21 cellular contexts compared by ENCODE assay signal in genomic region chr2:28281739-28282138, GRCh38.
"Had no signal": no experiment of that assay in that cellular context is flagged by ENCODE, and none has a peak within 500 bp of the region (broad histone marks: within the 10 kb centered on the region; RNA-seq: fewer than 3 reads in every experiment).

No MANE protein-coding gene starts in this region.

- H3K4me3 Mint-ChIP-seq: central memory CD8-positive, alpha-beta T cell; memory B cell; natural killer cell treated with Interleukin-12 subunit alpha and Interleukin-12 subunit beta and Interleukin-15 and Interleukin-18, amount 100 ng/mL, for 72 hours; stimulated activated naive B cell treated with anti-CD40 and anti-IgM and Interleukin-4, amounts not matched to agents 10 μg/mL and 1 μg/mL and 100 μg/mL, for 72 hours had no signal

- H3K4me3 ChIP-seq: gastroesophageal sphincter, right lobe of liver, stomach, thyroid gland had no signal

- H3K27ac Mint-ChIP-seq: memory B cell; natural killer cell treated with Interleukin-12 subunit alpha and Interleukin-12 subunit beta and Interleukin-15 and Interleukin-18, amount 100 ng/mL, for 72 hours; progenitor cell of endocrine pancreas; stimulated activated naive B cell treated with anti-CD40 and anti-IgM and Interleukin-4, amounts not matched to agents 10 μg/mL and 1 μg/mL and 100 μg/mL, for 72 hours had no signal

- H3K36me3 ChIP-seq: gastroesophageal sphincter, right lobe of liver, stomach, thyroid gland had no signal

- H3K27me3 Mint-ChIP-seq: central memory CD8-positive, alpha-beta T cell; memory B cell; natural killer cell treated with Interleukin-12 subunit alpha and Interleukin-12 subunit beta and Interleukin-15 and Interleukin-18, amount 100 ng/mL, for 72 hours; progenitor cell of endocrine pancreas; stimulated activated naive B cell treated with anti-CD40 and anti-IgM and Interleukin-4, amounts not matched to agents 10 μg/mL and 1 μg/mL and 100 μg/mL, for 72 hours had no signal

- H3K4me1 Mint-ChIP-seq: memory B cell; stimulated activated naive B cell treated with anti-CD40 and anti-IgM and Interleukin-4, amounts not matched to agents 10 μg/mL and 1 μg/mL and 100 μg/mL, for 72 hours had no signal

- H3K4me1 ChIP-seq: right lobe of liver, thyroid gland had no signal

- ATAC-seq: gastroesophageal sphincter; natural killer cell treated with Interleukin-12 subunit alpha and Interleukin-12 subunit beta and Interleukin-15 and Interleukin-18, amount 100 ng/mL, for 72 hours; right lobe of liver; stimulated activated naive B cell treated with anti-CD40 and anti-IgM and Interleukin-4, amounts not matched to agents 10 μg/mL and 1 μg/mL and 100 μg/mL, for 72 hours had no signal

- H3K27ac ChIP-seq: gastroesophageal sphincter, right lobe of liver, stomach, thyroid gland, VCaP had no signal

- DNase-seq: activated CD4-positive, alpha-beta T cell treated with anti-CD3 and anti-CD28 coated beads for 4 hours; activated CD4-positive, alpha-beta T cell treated with anti-CD3 and anti-CD28 coated beads, Interleukin-2, amount 50 U/mL, for 4 hours; activated gamma-delta T cell treated with Interleukin-2 at 50 U/mL for 16 hours; activated naive CD4-positive, alpha-beta T cell treated with anti-CD3 and anti-CD28 coated beads, Interleukin-2, amount 50 U/mL, for 16 hours; dermis blood vessel endothelial cell; effector CD4-positive, alpha-beta T cell; head of caudate nucleus; hippocampal formation; right lobe of liver; stimulated activated CD4-positive, alpha-beta T cell treated with anti-CD3 and anti-CD28 coated beads, Interleukin-4, amount 100 ng/mL, for 4 hours; stimulated activated CD8-positive, alpha-beta memory T cell treated with anti-CD3 and anti-CD28 coated beads, Interleukin-4, amount 100 ng/mL, for 48 hours; stimulated activated naive B cell treated with anti-CD40 and anti-IgM and Interleukin-4, amounts not matched to agents 10 μg/mL and 1 μg/mL and 100 μg/mL, for 72 hours; stomach; T-helper 9 cell; thyroid gland had no signal

- H3K36me3 Mint-ChIP-seq: natural killer cell treated with Interleukin-12 subunit alpha and Interleukin-12 subunit beta and Interleukin-15 and Interleukin-18, amount 100 ng/mL, for 72 hours had no signal

- H3K27me3 ChIP-seq: gastroesophageal sphincter, right lobe of liver, stomach, thyroid gland had no signal

- H3K9me3 ChIP-seq: gastroesophageal sphincter, right lobe of liver, stomach, thyroid gland had no signal

- H3K9me3 Mint-ChIP-seq: central memory CD8-positive, alpha-beta T cell; memory B cell; natural killer cell treated with Interleukin-12 subunit alpha and Interleukin-12 subunit beta and Interleukin-15 and Interleukin-18, amount 100 ng/mL, for 72 hours; stimulated activated naive B cell treated with anti-CD40 and anti-IgM and Interleukin-4, amounts not matched to agents 10 μg/mL and 1 μg/mL and 100 μg/mL, for 72 hours had no signal
